ENCODE assay signal across 9 cellular contexts in genomic region chr3:187678869-187679268, GRCh38. TPM values are rescaled to one million over a fixed set of nuclear protein-coding genes. Genes with fewer than 3 reads are reported as not detected.
DNase-seq lines count a peak whose midpoint lies in the region; ATAC-seq and TF ChIP-seq lines count a peak whose summit lies in the region.
"Had no signal": no experiment of that assay in that cellular context is flagged by ENCODE, and none has a peak within 500 bp of the region (broad histone marks: within the 10 kb centered on the region; RNA-seq: fewer than 3 reads in every experiment).

No MANE protein-coding gene starts in this region.

- peaks cover 6% of the 10 kb centered on the region; the same call in 1 of the 2 replicates for H3K9me3 Mint-ChIP-seq in WTC11

- H3K4me3 ChIP-seq in A673 (ENCODE audit: low read depth, low read length, poor library complexity, severe bottlenecking) (no peak overlapping the region), fibroblast of villous mesenchyme (ENCODE audit: low read depth, low read length) (no peak overlapping the region), osteoblast (ENCODE audit: insufficient read depth, low read length) (no peak overlapping the region)

- no peak overlapping the region for H3K27ac Mint-ChIP-seq in WTC11

- H3K36me3 ChIP-seq in A673 (ENCODE audit: insufficient read depth, low read length, poor library complexity, severe bottlenecking) (no peaks in the 10 kb centered on the region), osteoblast (ENCODE audit: insufficient read depth, low read length) (no peaks in the 10 kb centered on the region)

- CTCF ChIA-PET in A673 (lab: Charles Lee) (interaction anchor here (0.6 to 5.1 kb wide), 12 partner anchors 10 to 514 kb away, joined by 3 to 210 read pairs (median 4); no protein-coding TSS in a partner anchor), WTC11 (lab: Charles Lee) (interaction anchor here (0.6 to 5.4 kb wide), 44 partner anchors 9 to 578 kb away, joined by 3 to 433 read pairs (median 5); partner anchors contain the start of genes MASP1, RTP2 and SST)

- H3K4me3 Mint-ChIP-seq in WTC11, result no peak overlapping the region

- no peak overlapping the region for H3K4me2 ChIP-seq in osteoblast (ENCODE audit: insufficient read depth, low read length)

- no peak overlapping the region for H2AFZ ChIP-seq in osteoblast (ENCODE audit: low read length)

- H4K20me1 ChIP-seq in osteoblast (ENCODE audit: insufficient read depth, low read length), result no peaks in the 10 kb centered on the region

- no peaks in the 10 kb centered on the region for H3K36me3 Mint-ChIP-seq in WTC11

- H3K79me2 ChIP-seq in osteoblast (ENCODE audit: insufficient read depth, low read length), result no peaks in the 10 kb centered on the region

- H3K27me3 ChIP-seq in A673 (replicated peaks; ENCODE audit: insufficient read depth, low read depth, low read length, poor library complexity) (peaks cover 4% of the 10 kb centered on the region), osteoblast (ENCODE audit: insufficient read depth, low read length) (peaks cover 20% of the 10 kb centered on the region)

- BruUV-seq in A673 (replicated peaks; lab: Mats Ljungman, UMichigan), result no TSS peak

- H3K27me3 Mint-ChIP-seq in WTC11 (ENCODE audit: low read depth), result peaks cover 48% of the 10 kb centered on the region

- POLR2A ChIA-PET in A673 (lab: Charles Lee; ENCODE audit: low non-redundant PET) (interaction anchor here (0.6 kb wide), 1 partner anchor 362 kb away, joined by 5 read pairs; no protein-coding TSS in a partner anchor), WTC11 (lab: Charles Lee) (interaction anchor here (3.6 kb wide), 1 partner anchor 360 kb away, joined by 18 read pairs; no protein-coding TSS in a partner anchor)

- no peaks in the 10 kb centered on the region for H3K9me3 ChIP-seq in A673 (ENCODE audit: low read depth, low read length, poor library complexity, severe bottlenecking)
- H3K9me3 ChIP-seq in osteoblast (ENCODE audit: low read depth, low read length), result no peaks in the 10 kb centered on the region

- intact Hi-C loops in A673 (cut with micrococcal nuclease; ENCODE audit: unreplicated experiment), result loop anchor here (1.0 kb wide), 3 partner anchors 63 to 459 kb away; no protein-coding TSS in a partner anchor

- TF ChIP-seq CTCF in A673 (conservative IDR thresholded peaks at IDR 0.05; ENCODE audit: low read depth, low read length) (peak; percentile 80), GM12873 (IDR thresholded peaks at IDR 0.05; ENCODE audit: insufficient read depth, low read depth, low read length, missing control alignments) (peak; percentile 57), WTC11 (IDR thresholded peaks at IDR 0.05) (no peak), fibroblast of villous mesenchyme (IDR thresholded peaks at IDR 0.05; ENCODE audit: insufficient read depth, low read depth, low read length) (peak; percentile 77), osteoblast (IDR thresholded peaks at IDR 0.05; ENCODE audit: extremely low read depth, low read depth, low read length) (peak; percentile 68)

- peaks cover 7% of the 10 kb centered on the region for H3K4me1 ChIP-seq in A673 (ENCODE audit: insufficient read depth, low read length, poor library complexity, severe bottlenecking)
- H3K4me1 ChIP-seq in osteoblast (ENCODE audit: insufficient read depth, low read length), result no peaks in the 10 kb centered on the region

- H3K27ac ChIP-seq in A673 (ENCODE audit: low read depth, low read length, poor library complexity, severe bottlenecking), result no peak overlapping the region
- H3K27ac ChIP-seq in osteoblast (ENCODE audit: low read depth, low read length), result no peak overlapping the region

- peak; percentile 78 for DNase-seq in A673 (ENCODE audit: low spot score)
- peak; percentile 54 for DNase-seq in NCI-H2107 (lab: John Stamatoyannopoulos, UW)
- peak; percentile 68 for DNase-seq in WTC11 (ENCODE audit: low spot score)
- peak; percentile 71 for DNase-seq in fibroblast of villous mesenchyme (ENCODE audit: low read depth)
- no peak for DNase-seq in osteoblast (ENCODE audit: insufficient read length, low spot score, missing footprints)
- DNase-seq in NCI-H1048 (lab: John Stamatoyannopoulos, UW), result no peak

- ATAC-seq in WTC11 (peak; percentile 73), HG02623 (IDR thresholded peaks at IDR 0.05; ENCODE audit: unreplicated experiment) (no peak)

- peaks cover 20% of the 10 kb centered on the region for H3K4me1 Mint-ChIP-seq in WTC11

TF ChIP-seq in WTC11, 78 proteins besides CTCF, POLR2A, EP300 and RAD21 (continues in another document):
- TF ChIP-seq ZBTB43 (CRISPR knock-in tag; IDR thresholded peaks at IDR 0.05) (no peak), MYBL2 (CRISPR knock-in tag; IDR thresholded peaks at IDR 0.05) (no peak), TEAD1 (CRISPR knock-in tag; IDR thresholded peaks at IDR 0.05) (no peak), PREB (CRISPR knock-in tag; IDR thresholded peaks at IDR 0.05; ENCODE audit: borderline replicate concordance) (no peak), E2F5 (CRISPR knock-in tag; IDR thresholded peaks at IDR 0.05) (no peak), ZNF532 (CRISPR knock-in tag; IDR thresholded peaks at IDR 0.05; ENCODE audit: borderline replicate concordance) (no peak), JAZF1 (CRISPR knock-in tag; IDR thresholded peaks at IDR 0.05) (no peak)

RNA-seq across cellular contexts. Expression of gene SST, which starts 8.7 kb away (rescaled TPM):
- total RNA-seq in A673 (2021) (not detected in 2 replicates), WTC11 (2021) (0.32 to 0.70 TPM in 2 of 3 replicates, not detected in the other), fibroblast of villous mesenchyme (not detected in 2 replicates), osteoblast (not detected in 2 replicates)

RNA-seq across cellular contexts. Expression of gene RTP2, which starts 23.5 kb away (rescaled TPM):
- total RNA-seq in A673 (2021) (not detected in 2 replicates), WTC11 (2021) (not detected in 3 replicates), fibroblast of villous mesenchyme (not detected in 2 replicates), osteoblast (not detected in 2 replicates)
- total RNA-seq: frontal cortex had no signal

Comparison
In these comparisons a context has a peak if more than half of its experiments do, and no peak if none do; other contexts are left out.
1. DNase-seq: peak in A673 (single experiment), NCI-H2107 (single experiment), WTC11 (single experiment) and fibroblast of villous mesenchyme (single experiment); none in osteoblast (single experiment) and NCI-H1048 (single experiment).